Comparison of ENCODE assay signal across 24 cellular contexts in genomic region chr10:16242859-16243613, GRCh38.
DNase-seq lines count a peak whose midpoint lies in the region; ATAC-seq and TF ChIP-seq lines count a peak whose summit lies in the region.
"Had no signal": no experiment of that assay in that cellular context is flagged by ENCODE, and none has a peak within 500 bp of the region (broad histone marks: within the 10 kb centered on the region; RNA-seq: fewer than 3 reads in every experiment).

No MANE protein-coding gene starts in this region.

- H4K20me1 ChIP-seq in neural progenitor cell (ENCODE audit: low read depth) (no peaks in the 10 kb centered on the region), Karpas-422 (ENCODE audit: insufficient read depth, low read depth, low read length) (no peaks in the 10 kb centered on the region)

- CTCF ChIA-PET in WTC11 (lab: Charles Lee), result no interaction called here

- H3K79me2 ChIP-seq in neural progenitor cell (ENCODE audit: low read depth), result no peaks in the 10 kb centered on the region
- H3K79me2 ChIP-seq in Karpas-422 (ENCODE audit: low read length), result no peaks in the 10 kb centered on the region

- H3K27ac Mint-ChIP-seq in WTC11, result peak overlapping the region; percentile 97
- peak overlapping the region; percentile 46 for H3K27ac Mint-ChIP-seq in neural progenitor cell
- H3K27ac Mint-ChIP-seq: CD8-positive, alpha-beta memory T cell; HFFc6 had no signal

- H3K4me1 ChIP-seq in neural progenitor cell (peaks cover 18% of the 10 kb centered on the region), Karpas-422 (ENCODE audit: low read length) (no peaks in the 10 kb centered on the region)
- H3K4me1 ChIP-seq: SJSA1 had no signal

- H3K4me3 ChIP-seq in H7 (ENCODE audit: insufficient read depth, low read depth, low read length) (no peak overlapping the region), neural progenitor cell (no peak overlapping the region), Karpas-422 (ENCODE audit: low read length) (no peak overlapping the region)
- H3K4me3 ChIP-seq: K562, SJSA1 had no signal

- H3K27me3 ChIP-seq in H7 (ENCODE audit: control insufficient read depth, insufficient read depth, low read length) (no peaks in the 10 kb centered on the region), neural progenitor cell (no peaks in the 10 kb centered on the region), Karpas-422 (ENCODE audit: low read length) (no peaks in the 10 kb centered on the region)

- no peaks in the 10 kb centered on the region for H3K9me2 ChIP-seq in Karpas-422 (replicated peaks; ENCODE audit: insufficient read depth, low read length)

- H3K27me3 Mint-ChIP-seq in WTC11 (ENCODE audit: low read depth) (no peaks in the 10 kb centered on the region), neural progenitor cell (ENCODE audit: insufficient read depth, low read depth) (peaks cover 5% of the 10 kb centered on the region)

- POLR2A ChIA-PET in WTC11 (lab: Charles Lee), result interaction anchor here (0.6 kb wide), 1 partner anchor 345 kb away, joined by 8 read pairs; no protein-coding TSS in a partner anchor

- H3K9me3 Mint-ChIP-seq in WTC11 (peaks cover 28% of the 10 kb centered on the region), neural progenitor cell (peaks cover 4% of the 10 kb centered on the region)

- ATAC-seq in WTC11, result peak; percentile 99
- no peak for ATAC-seq in GM21825 (IDR thresholded peaks at IDR 0.05; ENCODE audit: unreplicated experiment)
- no peak for ATAC-seq in GM19035 (IDR thresholded peaks at IDR 0.05; ENCODE audit: unreplicated experiment)
- ATAC-seq: HepG2, K562, Right ventricle myocardium inferior had no signal

- H3F3A ChIP-seq in neural progenitor cell (ENCODE audit: low read depth), result peaks cover 15% of the 10 kb centered on the region

- H3K36me3 Mint-ChIP-seq in WTC11, result peaks cover 21% of the 10 kb centered on the region
- no peaks in the 10 kb centered on the region for H3K36me3 Mint-ChIP-seq in neural progenitor cell
- H3K36me3 Mint-ChIP-seq: CD8-positive, alpha-beta memory T cell had no signal

- no peak overlapping the region for H3K9ac ChIP-seq in neural progenitor cell
- no peak overlapping the region for H3K9ac ChIP-seq in Karpas-422 (ENCODE audit: low read length)

- H3K27ac ChIP-seq in neural progenitor cell, result peak overlapping the region; percentile 82
- no peak overlapping the region for H3K27ac ChIP-seq in Karpas-422 (ENCODE audit: low read length)
- H3K27ac ChIP-seq: SJSA1 had no signal

- H3K36me3 ChIP-seq in H7 (replicated peaks; ENCODE audit: control insufficient read depth, insufficient read depth, low read length) (no peaks in the 10 kb centered on the region), neural progenitor cell (no peaks in the 10 kb centered on the region), Karpas-422 (ENCODE audit: insufficient read depth, low read length) (no peaks in the 10 kb centered on the region)
- H3K36me3 ChIP-seq: SJSA1 had no signal

- H2AFZ ChIP-seq in neural progenitor cell (replicated peaks) (no peak overlapping the region), Karpas-422 (ENCODE audit: low read length) (no peak overlapping the region)

- TF ChIP-seq CTCF in WTC11 (IDR thresholded peaks at IDR 0.05), result no peak
- no peak for TF ChIP-seq CTCF in neural progenitor cell (IDR thresholded peaks at IDR 0.05)

- DNase-seq in H7 (peak; percentile 71), WTC11 (ENCODE audit: low spot score) (no peak), iPS DF 4.7 (ENCODE audit: extremely low read depth, low spot score) (peak; percentile 89), neural progenitor cell (ENCODE audit: low spot score) (peak; percentile 71), Karpas-422 (no peak)
- DNase-seq: AML-193; C1 segment of cervical spinal cord; Calu3; CD8-positive, alpha-beta memory T cell; GDM1; HFFc6; MM.1S; NCI-H1048; NCI-H1417 treated with DMSO at 0.1 percent for 48 hours; NCI-H187 treated with DMSO at 0.1 percent for 48 hours; NCI-H2227 treated with DMSO at 0.1 percent for 48 hours; NCI-H510A; NCI-H774 had no signal

- H3K4me1 Mint-ChIP-seq in WTC11 (peaks cover 35% of the 10 kb centered on the region), neural progenitor cell (peaks cover 7% of the 10 kb centered on the region)
- H3K4me1 Mint-ChIP-seq: CD8-positive, alpha-beta memory T cell had no signal

- H3K4me3 Mint-ChIP-seq in WTC11 (peak overlapping the region; percentile 3; the same call in 1 of the 2 replicates), neural progenitor cell (no peak overlapping the region)
- H3K4me3 Mint-ChIP-seq: CD8-positive, alpha-beta memory T cell; HFFc6 had no signal

- peak overlapping the region; percentile 40 for H3K4me2 ChIP-seq in neural progenitor cell
- H3K4me2 ChIP-seq in Karpas-422 (ENCODE audit: low read depth, low read length, poor library complexity, severe bottlenecking), result no peak overlapping the region

- H3K9me3 ChIP-seq in neural progenitor cell (ENCODE audit: low read depth) (no peaks in the 10 kb centered on the region), Karpas-422 (ENCODE audit: low read length) (no peaks in the 10 kb centered on the region)
- H3K9me3 ChIP-seq: SJSA1 had no signal

TF ChIP-seq in WTC11, 78 proteins besides CTCF, POLR2A, EP300 and RAD21 (continues in another document):
- TF ChIP-seq ZNF396 (CRISPR knock-in tag; IDR thresholded peaks at IDR 0.05; ENCODE audit: borderline replicate concordance), result peak; percentile 61; the same call in 1 of the 2 replicates
- peak; percentile 89; the same call in 1 of the 2 replicates for TF ChIP-seq TEAD4 (CRISPR knock-in tag; IDR thresholded peaks at IDR 0.05)
- 0 out of 2 replicates have a peak, but pooled peaks have one; percentile 41 for TF ChIP-seq EMX1 (CRISPR knock-in tag; IDR thresholded peaks at IDR 0.05)
- peak; percentile 46; the same call in 1 of the 2 replicates for TF ChIP-seq ZNF671 (CRISPR knock-in tag; IDR thresholded peaks at IDR 0.05)
- TF ChIP-seq MXD4 (CRISPR knock-in tag; IDR thresholded peaks at IDR 0.05; ENCODE audit: borderline replicate concordance), result no peak
- TF ChIP-seq E2F1 (CRISPR knock-in tag; IDR thresholded peaks at IDR 0.05), result no peak
- no peak for TF ChIP-seq SOX15 (CRISPR knock-in tag; IDR thresholded peaks at IDR 0.05)
- TF ChIP-seq NFE2L1 (CRISPR knock-in tag; IDR thresholded peaks at IDR 0.05), result no peak
- TF ChIP-seq TP53 (CRISPR knock-in tag; IDR thresholded peaks at IDR 0.05), result no peak
- TF ChIP-seq ZSCAN18 (CRISPR knock-in tag; IDR thresholded peaks at IDR 0.05), result peak; percentile 71
- TF ChIP-seq ZMAT4 (CRISPR knock-in tag; IDR thresholded peaks at IDR 0.05), result peak; percentile 85
- TF ChIP-seq E2F4 (CRISPR knock-in tag; IDR thresholded peaks at IDR 0.05; ENCODE audit: borderline replicate concordance, low read depth), result no peak
- peak; percentile 66; the same call in 1 of the 2 replicates for TF ChIP-seq FOXP4 (CRISPR knock-in tag; IDR thresholded peaks at IDR 0.05)
- TF ChIP-seq FOXJ3 (CRISPR knock-in tag; IDR thresholded peaks at IDR 0.05; ENCODE audit: borderline replicate concordance), result no peak
- peak; percentile 18; the same call in 1 of the 2 replicates for TF ChIP-seq PRRX2 (CRISPR knock-in tag; IDR thresholded peaks at IDR 0.05)

Comparison
In these comparisons a context has a peak if more than half of its experiments do, and no peak if none do; other contexts are left out.
1. DNase-seq: peak in H7 (single experiment), iPS DF 4.7 (single experiment) and neural progenitor cell (single experiment); none in WTC11 (single experiment) and Karpas-422 (single experiment).